ENCODE assay signal across 7 cellular contexts in genomic region chr12:118094039-118094438, GRCh38.
"Had no signal": no experiment of that assay in that cellular context is flagged by ENCODE, and none has a peak within 500 bp of the region (broad histone marks: within the 10 kb centered on the region; RNA-seq: fewer than 3 reads in every experiment).

No MANE protein-coding gene starts in this region.

- H3K27ac ChIP-seq: GM23248 had no signal

- DNase-seq: GM23248, GOT3, H7, HFFc6, IMR-90 had no signal

- ATAC-seq: HCT116 had no signal

- H3K4me3 ChIP-seq: GM23248, HAP-1 had no signal

- H3K9me3 Mint-ChIP-seq: HFFc6 had no signal

- H3K9me3 ChIP-seq: HAP-1 had no signal

- H3K9ac ChIP-seq: GM23248 had no signal

- H3K27ac Mint-ChIP-seq: HFFc6 had no signal

- H2AFZ ChIP-seq: GM23248 had no signal

- H3K4me3 Mint-ChIP-seq: HFFc6 had no signal
